ENCODE assay signal across 24 cellular contexts in the genomic region with DNA sequence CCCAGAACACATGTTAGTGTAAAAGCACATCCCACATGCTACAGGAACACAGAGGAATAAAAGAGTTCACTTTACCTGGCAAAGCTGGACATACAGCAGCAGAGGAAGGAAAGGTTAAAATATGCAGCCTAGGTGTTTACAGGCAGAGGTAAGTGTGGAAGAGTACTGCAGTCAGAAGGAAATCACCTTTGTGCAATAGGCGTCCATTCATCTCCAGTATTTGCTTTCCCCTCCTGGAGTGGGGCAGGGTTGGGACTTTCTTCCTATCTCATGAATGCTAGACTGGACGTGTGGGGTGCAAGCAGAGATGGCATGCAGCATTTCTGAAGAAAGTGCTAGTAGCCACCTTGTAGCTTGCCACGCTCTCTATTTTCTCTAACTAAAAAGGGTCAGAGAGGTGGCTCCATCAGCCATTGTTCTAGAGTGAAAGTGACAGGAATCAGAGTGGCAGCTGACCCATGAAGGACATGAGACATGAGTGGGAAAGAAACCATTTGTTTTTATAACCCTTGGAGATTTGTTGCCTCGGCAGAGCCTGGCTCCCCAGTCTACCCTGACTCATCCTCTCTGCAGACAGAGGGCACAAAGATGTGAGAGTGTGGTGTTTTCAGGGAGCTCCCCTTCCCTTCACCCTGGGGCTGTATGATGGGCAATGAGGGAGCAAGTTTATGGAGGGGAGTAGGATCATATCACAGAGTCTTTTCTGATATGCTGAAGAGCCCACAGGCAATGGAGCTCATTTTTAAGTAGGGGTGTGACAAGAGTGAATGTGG.
A peak's percentile ranks its signal among the peaks of the same experiment; 100 is the strongest.
DNase-seq lines count a peak whose midpoint lies in the region; ATAC-seq and TF ChIP-seq lines count a peak whose summit lies in the region.
"Had no signal": no experiment of that assay in that cellular context is flagged by ENCODE, and none has a peak within 500 bp of the region (broad histone marks: within the 10 kb centered on the region; RNA-seq: fewer than 3 reads in every experiment).

No MANE protein-coding gene starts in this region.

- no peak for ATAC-seq in GM19328 (IDR thresholded peaks at IDR 0.05; ENCODE audit: unreplicated experiment)
- no peak for ATAC-seq in natural killer cell
- ATAC-seq: activated CD8-positive, alpha-beta T cell treated with anti-CD3 and anti-CD28 coated beads, Interleukin-2, amount 10 ng/mL, durations not matched to agents 7 days and 5 days; activated naive CD8-positive, alpha-beta T cell treated with anti-CD3 and anti-CD28 coated beads, Interleukin-2, amount 50 U/mL, for 24 hours; heart left ventricle; mucosa of descending colon; psoas muscle; stimulated activated naive CD8-positive, alpha-beta T cell treated with anti-CD3 and anti-CD28 coated beads, Interleukin-15, amount 100 ng/mL, for 72 hours; T-cell had no signal

- H3K9me3 Mint-ChIP-seq in natural killer cell: peaks cover 6 to 12% of the 10 kb centered on the region in 2 donors
- H3K9me3 Mint-ChIP-seq: activated naive CD8-positive, alpha-beta T cell treated with anti-CD3 and anti-CD28 coated beads, Interleukin-2, amount 50 U/mL, for 24 hours had no signal

- peaks cover 7% of the 10 kb centered on the region for H3K4me1 ChIP-seq in osteoblast (ENCODE audit: insufficient read depth, low read length)
- H3K4me1 ChIP-seq: HAP-1, heart left ventricle, psoas muscle, tibial nerve had no signal

- H3K9me3 ChIP-seq in osteoblast (ENCODE audit: low read depth, low read length): no peaks in the 10 kb centered on the region
- H3K9me3 ChIP-seq: HAP-1, heart left ventricle, mucosa of descending colon, psoas muscle had no signal

- H3K27me3 Mint-ChIP-seq in natural killer cell (ENCODE audit: low read depth in 2 of 2): no peaks in the 10 kb centered on the region

- intact Hi-C loops in natural killer cell (cut with micrococcal nuclease): no loop called here

- H3K27ac Mint-ChIP-seq in natural killer cell: no peak overlapping the region
- H3K27ac Mint-ChIP-seq: activated CD8-positive, alpha-beta T cell treated with anti-CD3 and anti-CD28 coated beads, Interleukin-2, amount 10 ng/mL, durations not matched to agents 7 days and 5 days; activated naive CD8-positive, alpha-beta T cell treated with anti-CD3 and anti-CD28 coated beads, Interleukin-2, amount 50 U/mL, for 24 hours; stimulated activated naive CD8-positive, alpha-beta T cell treated with anti-CD3 and anti-CD28 coated beads, Interleukin-15, amount 100 ng/mL, for 72 hours; T-cell had no signal

- no peak overlapping the region for H3K4me3 ChIP-seq in choroid plexus epithelial cell (ENCODE audit: low read depth, low read length)
- H3K4me3 ChIP-seq in osteoblast (ENCODE audit: insufficient read depth, low read length): no peak overlapping the region
- H3K4me3 ChIP-seq: HAP-1, heart left ventricle, mucosa of descending colon, psoas muscle, tibial nerve had no signal

- H3K27me3 ChIP-seq in osteoblast (ENCODE audit: insufficient read depth, low read length): no peaks in the 10 kb centered on the region
- H3K27me3 ChIP-seq: heart left ventricle, tibial nerve had no signal

- no peak overlapping the region for H3K27ac ChIP-seq in osteoblast (ENCODE audit: low read depth, low read length)
- H3K27ac ChIP-seq: heart left ventricle, psoas muscle, tibial nerve had no signal

- no peaks in the 10 kb centered on the region for H3K4me1 Mint-ChIP-seq in natural killer cell
- H3K4me1 Mint-ChIP-seq: activated naive CD8-positive, alpha-beta T cell treated with anti-CD3 and anti-CD28 coated beads, Interleukin-2, amount 50 U/mL, for 24 hours; stimulated activated naive CD8-positive, alpha-beta T cell treated with anti-CD3 and anti-CD28 coated beads, Interleukin-15, amount 100 ng/mL, for 72 hours; T-cell had no signal

- H4K20me1 ChIP-seq in osteoblast (ENCODE audit: insufficient read depth, low read length): no peaks in the 10 kb centered on the region

- peak overlapping the region; percentile 25 for H2AFZ ChIP-seq in osteoblast (ENCODE audit: low read length)

- TF ChIP-seq CTCF in choroid plexus epithelial cell (conservative IDR thresholded peaks at IDR 0.05; ENCODE audit: low read depth, low read length) (no peak), osteoblast (IDR thresholded peaks at IDR 0.05; ENCODE audit: extremely low read depth, low read depth, low read length) (no peak), natural killer cell (IDR thresholded peaks at IDR 0.05) (no peak)

- no peaks in the 10 kb centered on the region for H3K36me3 ChIP-seq in osteoblast (ENCODE audit: insufficient read depth, low read length)
- H3K36me3 ChIP-seq: HAP-1, heart left ventricle, tibial nerve had no signal

- no peaks in the 10 kb centered on the region for H3K79me2 ChIP-seq in osteoblast (ENCODE audit: insufficient read depth, low read length)

- DNase-seq in DMS153 (lab: John Stamatoyannopoulos, UW) (peak; percentile 24), HT1080 (ENCODE audit: low read depth) (peak; percentile 32), choroid plexus epithelial cell (ENCODE audit: low read depth) (peak; percentile 39), osteoblast (ENCODE audit: insufficient read length, low spot score, missing footprints) (no peak), mucosa of gallbladder (ENCODE audit: low spot score) (no peak), HT-29 (ENCODE audit: low spot score) (no peak), natural killer cell (no peak)
- DNase-seq: activated CD4-positive, alpha-beta T cell treated with anti-CD3 and anti-CD28 coated beads for 1 hour; activated CD8-positive, alpha-beta T cell treated with anti-CD3 and anti-CD28 coated beads, Interleukin-2, amount 10 ng/mL, durations not matched to agents 7 days and 5 days; activated gamma-delta T cell; activated naive CD8-positive, alpha-beta T cell treated with anti-CD3 and anti-CD28 coated beads, Interleukin-2, amount 50 U/mL, for 24 hours; dermis blood vessel endothelial cell; heart left ventricle; KG1; mucosa of descending colon; NCI-H82; psoas muscle; Right ventricle myocardium superior; stimulated activated CD4-positive, alpha-beta T cell treated with anti-CD3 and anti-CD28 coated beads, Interleukin-4, amount 100 ng/mL, for 24 hours; stimulated activated naive CD8-positive, alpha-beta T cell treated with anti-CD3 and anti-CD28 coated beads, Interleukin-15, amount 100 ng/mL, for 72 hours; T-cell had no signal

- H3K4me2 ChIP-seq in osteoblast (ENCODE audit: insufficient read depth, low read length): peak overlapping the region; percentile 9

- no peaks in the 10 kb centered on the region for H3K36me3 Mint-ChIP-seq in natural killer cell
- H3K36me3 Mint-ChIP-seq: T-cell had no signal

- no peak overlapping the region for H3K4me3 Mint-ChIP-seq in natural killer cell
- H3K4me3 Mint-ChIP-seq: activated CD8-positive, alpha-beta T cell treated with anti-CD3 and anti-CD28 coated beads, Interleukin-2, amount 10 ng/mL, durations not matched to agents 7 days and 5 days; activated naive CD8-positive, alpha-beta T cell treated with anti-CD3 and anti-CD28 coated beads, Interleukin-2, amount 50 U/mL, for 24 hours; stimulated activated naive CD8-positive, alpha-beta T cell treated with anti-CD3 and anti-CD28 coated beads, Interleukin-15, amount 100 ng/mL, for 72 hours; T-cell had no signal

Comparison
In these comparisons a context has a peak if more than half of its experiments do, and no peak if none do; other contexts are left out.
1. DNase-seq: peak in DMS153 (single experiment), HT1080 (single experiment) and choroid plexus epithelial cell (single experiment); none in osteoblast (single experiment), mucosa of gallbladder (single experiment), HT-29 (single experiment) and natural killer cell (single experiment).